ENCODE assay signal across 21 cellular contexts in the genomic region with DNA sequence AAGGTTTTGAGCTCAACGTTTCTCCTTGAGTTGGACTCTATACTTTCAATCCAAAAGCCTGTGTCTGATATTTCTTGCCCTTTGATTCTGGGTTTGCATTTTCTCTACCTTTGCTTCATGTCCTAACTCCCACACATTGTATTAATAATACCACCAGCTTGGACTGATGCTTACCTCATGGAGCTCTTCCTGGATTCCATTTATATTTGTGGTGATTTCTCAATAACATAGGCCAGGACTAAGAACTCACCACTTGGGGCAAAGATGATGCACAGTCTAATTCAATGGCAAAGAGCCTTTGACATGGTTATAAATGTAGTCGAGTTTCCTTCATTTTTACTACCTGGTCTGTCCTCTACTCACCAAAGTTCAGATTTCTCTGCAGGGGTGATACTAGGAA. TPM values are rescaled to one million over a fixed set of nuclear protein-coding genes. Genes with fewer than 3 reads are reported as not detected.
DNase-seq lines count a peak whose midpoint lies in the region; ATAC-seq and TF ChIP-seq lines count a peak whose summit lies in the region.
"Had no signal": no experiment of that assay in that cellular context is flagged by ENCODE, and none has a peak within 500 bp of the region (broad histone marks: within the 10 kb centered on the region; RNA-seq: fewer than 3 reads in every experiment).

No MANE protein-coding gene starts in this region.

- H3K4me1 ChIP-seq in A673 (ENCODE audit: insufficient read depth, low read length, poor library complexity, severe bottlenecking), result no peaks in the 10 kb centered on the region
- H3K4me1 ChIP-seq: SJCRH30 had no signal

- DNase-seq in AG08395 (ENCODE audit: low spot score), result peak; percentile 40
- DNase-seq in GM04504 (ENCODE audit: low read depth), result peak; percentile 31
- peak; percentile 52 for DNase-seq in astrocyte of the spinal cord (ENCODE audit: low read depth, low spot score)
- DNase-seq in foreskin fibroblast, result peak; percentile 48 to 77
- DNase-seq in A673 (ENCODE audit: low spot score), result no peak
- no peak for DNase-seq in middle frontal gyrus (ENCODE audit: extremely low spot score, low spot score)
- no peak for DNase-seq in stimulated activated CD4-positive, alpha-beta T cell treated with anti-CD3 and anti-CD28 coated beads, Interleukin-4, amount 100 ng/mL, for 1 hour
- DNase-seq: CD4-positive, alpha-beta memory T cell; DMS79 treated with DMSO at 0.1 percent for 48 hours; GF-D8; H7; Kasumi-1; MV-4-11; NCI-H1436; NCI-H2081; NCI-H524 treated with DMSO at 0.1 percent for 48 hours; OCI-M1; RPMI8226; SJCRH30 had no signal

- in situ Hi-C loops in astrocyte of the spinal cord (cut with HindIII; ENCODE audit: low sequenced_read_pairs), result no loop called here

- TF ChIP-seq CTCF in astrocyte of the spinal cord (IDR thresholded peaks at IDR 0.05; ENCODE audit: low read depth, low read length), result no peak
- no peak for TF ChIP-seq CTCF in foreskin fibroblast (IDR thresholded peaks at IDR 0.05; ENCODE audit: low read depth, low read length)
- TF ChIP-seq CTCF in A673 (conservative IDR thresholded peaks at IDR 0.05; ENCODE audit: low read depth, low read length), result no peak

- no peak overlapping the region for H3K4me3 ChIP-seq in astrocyte of the spinal cord (ENCODE audit: low read depth, low read length)
- no peak overlapping the region for H3K4me3 ChIP-seq in foreskin fibroblast (ENCODE audit: low read depth in 1 of 2, low read length in 2 of 2)
- no peak overlapping the region for H3K4me3 ChIP-seq in A673 (ENCODE audit: low read depth, low read length, poor library complexity, severe bottlenecking)
- H3K4me3 ChIP-seq: SJCRH30 had no signal

- H3K36me3 ChIP-seq in A673 (ENCODE audit: insufficient read depth, low read length, poor library complexity, severe bottlenecking), result no peaks in the 10 kb centered on the region
- H3K36me3 ChIP-seq: SJCRH30 had no signal

- CTCF ChIA-PET in A673 (lab: Charles Lee), result no interaction called here

- POLR2A ChIA-PET in A673 (lab: Charles Lee; ENCODE audit: low non-redundant PET), result no interaction called here

- no peaks in the 10 kb centered on the region for H3K9me3 ChIP-seq in A673 (ENCODE audit: low read depth, low read length, poor library complexity, severe bottlenecking)
- H3K9me3 ChIP-seq: SJCRH30 had no signal

- BruUV-seq in A673 (replicated peaks; lab: Mats Ljungman, UMichigan), result no TSS peak

- intact Hi-C loops in A673 (cut with micrococcal nuclease; ENCODE audit: unreplicated experiment), result no loop called here

- peaks cover 5% of the 10 kb centered on the region for H3K27me3 ChIP-seq in A673 (replicated peaks; ENCODE audit: insufficient read depth, low read depth, low read length, poor library complexity)
- H3K27me3 ChIP-seq: SJCRH30 had no signal

- H3K27ac ChIP-seq in A673 (ENCODE audit: low read depth, low read length, poor library complexity, severe bottlenecking), result no peak overlapping the region
- H3K27ac ChIP-seq: SJCRH30 had no signal

- ATAC-seq in HG03442 (IDR thresholded peaks at IDR 0.05; ENCODE audit: unreplicated experiment), result no peak

RNA-seq across cellular contexts. Expression of gene EFNA5, which starts 27.5 kb away (rescaled TPM):
- total RNA-seq in A673 (2021), result 14.0 and 16.7 TPM in 2 replicates
- total RNA-seq: B cell; CD4-positive, alpha-beta memory T cell had no signal

Comparison
In these comparisons a context has a peak if more than half of its experiments do, and no peak if none do; other contexts are left out.
1. DNase-seq: peak in AG08395 (single experiment), GM04504 (single experiment), astrocyte of the spinal cord (single experiment) and foreskin fibroblast (2 of 2); none in A673 (single experiment), middle frontal gyrus (single experiment) and stimulated activated CD4-positive, alpha-beta T cell treated with anti-CD3 and anti-CD28 coated beads, Interleukin-4, amount 100 ng/mL, for 1 hour (single experiment).